Comparison of ENCODE assay signal across 35 cellular contexts in genomic region chrY:7182591-7182990, GRCh38.
"Had no signal": no experiment of that assay in that cellular context is flagged by ENCODE, and none has a peak within 500 bp of the region (broad histone marks: within the 10 kb centered on the region; RNA-seq: fewer than 3 reads in every experiment).

No MANE protein-coding gene starts in this region.

- H3K27ac Mint-ChIP-seq: activated naive CD4-positive, alpha-beta T cell treated with anti-CD3 and anti-CD28 coated beads for 36 hours; activated naive CD4-positive, alpha-beta T cell treated with anti-CD3 and anti-CD28 coated beads, Interleukin-2, amount 10 ng/mL, durations not matched to agents 7 days and 5 days; activated naive CD4-positive, alpha-beta T cell treated with anti-CD3 and anti-CD28 coated beads, Interleukin-2, amount 50 U/mL, for 24 hours; activated naive CD4-positive, alpha-beta T cell treated with anti-CD3 and anti-CD28 coated beads, Interleukin-2, amount 50 U/mL, for 72 hours; activated naive CD8-positive, alpha-beta T cell; activated naive CD8-positive, alpha-beta T cell treated with anti-CD3 and anti-CD28 coated beads for 36 hours; activated naive CD8-positive, alpha-beta T cell treated with anti-CD3 and anti-CD28 coated beads, Interleukin-2, amount 10 ng/mL, durations not matched to agents 7 days and 5 days; activated naive CD8-positive, alpha-beta T cell treated with anti-CD3 and anti-CD28 coated beads, Interleukin-2, amount 50 U/mL, for 24 hours; activated T-cell treated with anti-CD3 and anti-CD28 coated beads, Interleukin-2, amount 50 U/mL, for 24 hours; activated T-cell treated with anti-CD3 and anti-CD28 coated beads, Interleukin-2, amount 50 U/mL, for 72 hours; activated T-helper 1 cell treated with anti-CD3 and anti-CD28 coated beads, Interleukin-12 subunit alpha, Interleukin-12 subunit beta, Interleukin-2, Interleukin-4 antibody, amounts not matched to agents 30 ng/mL and 10 ng/mL and 1 ng/mL, durations not matched to agents 14 hours and 24 hours and 36 hours; activated T-helper 17 cell treated with anti-CD3 and anti-CD28 coated beads, Interleukin-2, amount 50 U/mL, for 72 hours; activated T-helper 2 cell treated with anti-CD3 and anti-CD28 coated beads, Interferon-gamma antibody, Interleukin-2, Interleukin-4, amounts not matched to agents 10 μg/mL and 5 μg/mL and 100 μg/mL, durations not matched to agents 14 hours and 24 hours and 36 hours; brain had no signal

- DNase-seq: activated effector memory CD4-positive, alpha-beta T cell treated with anti-CD3 and anti-CD28 coated beads, Interleukin-2, amount 50 U/mL, for 16 hours; activated effector memory CD4-positive, alpha-beta T cell treated with Interleukin-2 at 50 U/mL for 16 hours; activated gamma-delta T cell; activated gamma-delta T cell treated with Interleukin-2 at 50 U/mL for 16 hours; activated naive CD4-positive, alpha-beta T cell; activated naive CD4-positive, alpha-beta T cell treated with anti-CD3 and anti-CD28 coated beads for 36 hours; activated naive CD4-positive, alpha-beta T cell treated with anti-CD3 and anti-CD28 coated beads, Interleukin-2, amount 10 ng/mL, durations not matched to agents 7 days and 5 days; activated naive CD4-positive, alpha-beta T cell treated with anti-CD3 and anti-CD28 coated beads, Interleukin-2, amount 50 U/mL, for 16 hours; activated naive CD4-positive, alpha-beta T cell treated with Interleukin-2 at 50 U/mL for 16 hours; activated naive CD8-positive, alpha-beta T cell treated with anti-CD3 and anti-CD28 coated beads for 36 hours; activated naive CD8-positive, alpha-beta T cell treated with anti-CD3 and anti-CD28 coated beads, Interleukin-2, amount 10 ng/mL, durations not matched to agents 7 days and 5 days; activated naive CD8-positive, alpha-beta T cell treated with anti-CD3 and anti-CD28 coated beads, Interleukin-2, amount 50 U/mL, for 24 hours; activated T-cell treated with anti-CD3 and anti-CD28 coated beads, Interleukin-2, amount 50 U/mL, for 1 hour; activated T-cell treated with anti-CD3 and anti-CD28 coated beads, Interleukin-2, amount 50 U/mL, for 24 hours; activated T-cell treated with anti-CD3 and anti-CD28 coated beads, Interleukin-2, amount 50 U/mL, for 4 hours; activated T-cell treated with anti-CD3 and anti-CD28 coated beads, Interleukin-2, amount 50 U/mL, for 48 hours; activated T-cell treated with anti-CD3 and anti-CD28 coated beads, Interleukin-2, amount 50 U/mL, for 72 hours; adrenal gland; amniotic stem cell; amygdala; anterior cingulate cortex; aorta; body of pancreas; brain microvascular endothelial cell; caudate nucleus; central memory CD4-positive, alpha-beta T cell; cerebellar nuclear complex had no signal

- H3K4me1 Mint-ChIP-seq: activated naive CD4-positive, alpha-beta T cell treated with anti-CD3 and anti-CD28 coated beads, Interleukin-2, amount 10 ng/mL, durations not matched to agents 7 days and 5 days; activated naive CD4-positive, alpha-beta T cell treated with anti-CD3 and anti-CD28 coated beads, Interleukin-2, amount 50 U/mL, for 24 hours; activated naive CD8-positive, alpha-beta T cell treated with anti-CD3 and anti-CD28 coated beads for 36 hours; activated naive CD8-positive, alpha-beta T cell treated with anti-CD3 and anti-CD28 coated beads, Interleukin-2, amount 10 ng/mL, durations not matched to agents 7 days and 5 days; activated naive CD8-positive, alpha-beta T cell treated with anti-CD3 and anti-CD28 coated beads, Interleukin-2, amount 50 U/mL, for 24 hours; activated T-helper 17 cell treated with anti-CD3 and anti-CD28 coated beads, Interleukin-2, amount 50 U/mL, for 72 hours; brain had no signal

- H3K4me3 Mint-ChIP-seq: activated naive CD4-positive, alpha-beta T cell treated with anti-CD3 and anti-CD28 coated beads for 36 hours; activated naive CD4-positive, alpha-beta T cell treated with anti-CD3 and anti-CD28 coated beads, Interleukin-2, amount 10 ng/mL, durations not matched to agents 7 days and 5 days; activated naive CD4-positive, alpha-beta T cell treated with anti-CD3 and anti-CD28 coated beads, Interleukin-2, amount 50 U/mL, for 24 hours; activated naive CD8-positive, alpha-beta T cell; activated naive CD8-positive, alpha-beta T cell treated with anti-CD3 and anti-CD28 coated beads for 36 hours; activated naive CD8-positive, alpha-beta T cell treated with anti-CD3 and anti-CD28 coated beads, Interleukin-2, amount 10 ng/mL, durations not matched to agents 7 days and 5 days; activated naive CD8-positive, alpha-beta T cell treated with anti-CD3 and anti-CD28 coated beads, Interleukin-2, amount 50 U/mL, for 24 hours; activated T-cell treated with anti-CD3 and anti-CD28 coated beads, Interleukin-2, amount 50 U/mL, for 24 hours; activated T-cell treated with anti-CD3 and anti-CD28 coated beads, Interleukin-2, amount 50 U/mL, for 4 hours; activated T-cell treated with anti-CD3 and anti-CD28 coated beads, Interleukin-2, amount 50 U/mL, for 72 hours; activated T-helper 1 cell treated with anti-CD3 and anti-CD28 coated beads, Interleukin-12 subunit alpha, Interleukin-12 subunit beta, Interleukin-2, Interleukin-4 antibody, amounts not matched to agents 30 ng/mL and 10 ng/mL and 1 ng/mL, durations not matched to agents 14 hours and 24 hours and 36 hours; activated T-helper 17 cell treated with anti-CD3 and anti-CD28 coated beads, Interleukin-2, amount 50 U/mL, for 72 hours; brain; central memory CD8-positive, alpha-beta T cell had no signal

- H3K27me3 Mint-ChIP-seq: activated naive CD4-positive, alpha-beta T cell treated with anti-CD3 and anti-CD28 coated beads, Interleukin-2, amount 50 U/mL, for 24 hours; activated naive CD8-positive, alpha-beta T cell; activated naive CD8-positive, alpha-beta T cell treated with anti-CD3 and anti-CD28 coated beads for 36 hours; activated naive CD8-positive, alpha-beta T cell treated with anti-CD3 and anti-CD28 coated beads, Interleukin-2, amount 10 ng/mL, durations not matched to agents 7 days and 5 days; activated naive CD8-positive, alpha-beta T cell treated with anti-CD3 and anti-CD28 coated beads, Interleukin-2, amount 50 U/mL, for 24 hours; activated T-cell treated with anti-CD3 and anti-CD28 coated beads, Interleukin-2, amount 50 U/mL, for 24 hours; activated T-helper 17 cell treated with anti-CD3 and anti-CD28 coated beads, Interleukin-2, amount 50 U/mL, for 72 hours; brain; central memory CD8-positive, alpha-beta T cell had no signal

- H3K9me3 Mint-ChIP-seq: activated T-cell treated with anti-CD3 and anti-CD28 coated beads, Interleukin-2, amount 50 U/mL, for 24 hours had no signal

- ATAC-seq: activated naive CD4-positive, alpha-beta T cell treated with anti-CD3 and anti-CD28 coated beads, Interleukin-2, amount 50 U/mL, for 72 hours; activated naive CD8-positive, alpha-beta T cell treated with anti-CD3 and anti-CD28 coated beads, Interleukin-2, amount 50 U/mL, for 24 hours; activated T-cell treated with anti-CD3 and anti-CD28 coated beads, Interleukin-2, amount 50 U/mL, for 4 hours; activated T-cell treated with anti-CD3 and anti-CD28 coated beads, Interleukin-2, amount 50 U/mL, for 72 hours; activated T-helper 17 cell treated with anti-CD3 and anti-CD28 coated beads, Interleukin-2, amount 50 U/mL, for 72 hours; body of pancreas had no signal

- H3K36me3 Mint-ChIP-seq: activated naive CD4-positive, alpha-beta T cell treated with anti-CD3 and anti-CD28 coated beads, Interleukin-2, amount 10 ng/mL, durations not matched to agents 7 days and 5 days; activated naive CD4-positive, alpha-beta T cell treated with anti-CD3 and anti-CD28 coated beads, Interleukin-2, amount 50 U/mL, for 24 hours; activated naive CD8-positive, alpha-beta T cell treated with anti-CD3 and anti-CD28 coated beads for 36 hours; brain had no signal
